Comparison of ENCODE assay signal across 23 cellular contexts in genomic region chr11:17790453-17790852, GRCh38. TPM values are rescaled to one million over a fixed set of nuclear protein-coding genes. Genes with fewer than 3 reads are reported as not detected.
DNase-seq lines count a peak whose midpoint lies in the region; ATAC-seq, FAIRE-seq and TF ChIP-seq lines count a peak whose summit lies in the region.
"Had no signal": no experiment of that assay in that cellular context is flagged by ENCODE, and none has a peak within 500 bp of the region (broad histone marks: within the 10 kb centered on the region; RNA-seq: fewer than 3 reads in every experiment).

No MANE protein-coding gene starts in this region.

- POLR2A ChIA-PET in CD8-positive, alpha-beta T cell (lab: Charles Lee), result no interaction called here

- H2AFZ ChIP-seq in mammary epithelial cell (ENCODE audit: low read depth, low read length), result no peak overlapping the region
- H2AFZ ChIP-seq: neural progenitor cell had no signal

- H3K4me3 Mint-ChIP-seq in CD8-positive, alpha-beta T cell, result no peak overlapping the region
- H3K4me3 Mint-ChIP-seq: activated naive CD8-positive, alpha-beta T cell; activated T-helper 1 cell treated with anti-CD3 and anti-CD28 coated beads, Interleukin-12 subunit alpha, Interleukin-12 subunit beta, Interleukin-2, Interleukin-4 antibody, amounts not matched to agents 30 ng/mL and 10 ng/mL and 1 ng/mL, durations not matched to agents 14 hours and 24 hours and 36 hours; neural progenitor cell had no signal

- ATAC-seq in HG02623 (IDR thresholded peaks at IDR 0.05; ENCODE audit: unreplicated experiment), result no peak
- ATAC-seq in CD8-positive, alpha-beta T cell, result no peak
- ATAC-seq: HCT116; left lobe of liver; mucosa of descending colon; Panc1; stimulated activated naive CD8-positive, alpha-beta T cell treated with anti-CD3 and anti-CD28 coated beads, Interleukin-15, Interleukin-2, amounts not matched to agents 100 U/mL and 50 U/mL, for 24 hours had no signal

- H3K9me3 ChIP-seq in mammary epithelial cell (replicated peaks; ENCODE audit: insufficient read depth, low read length), result no peaks in the 10 kb centered on the region
- H3K9me3 ChIP-seq in CD8-positive, alpha-beta T cell (ENCODE audit: low read length), result no peaks in the 10 kb centered on the region
- H3K9me3 ChIP-seq: mucosa of descending colon, transverse colon had no signal

- dilution Hi-C loops in mammary epithelial cell (cut with HindIII; ENCODE audit: low sequenced_read_pairs), result no loop called here

- H3K27ac ChIP-seq in mammary epithelial cell (ENCODE audit: insufficient read depth, low read depth, low read length), result no peak overlapping the region
- H3K27ac ChIP-seq in CD8-positive, alpha-beta T cell (ENCODE audit: low read depth, low read length), result no peak overlapping the region
- H3K27ac ChIP-seq: HL-60, KMS-11, neural progenitor cell, SK-N-MC, transverse colon had no signal

- H3K27me3 ChIP-seq in mammary epithelial cell (ENCODE audit: insufficient read depth, low read length), result no peaks in the 10 kb centered on the region
- H3K27me3 ChIP-seq in CD8-positive, alpha-beta T cell (ENCODE audit: insufficient read depth, low read length), result no peaks in the 10 kb centered on the region
- H3K27me3 ChIP-seq: neural progenitor cell, transverse colon had no signal

- intact Hi-C loops in mammary epithelial cell (cut with micrococcal nuclease), result no loop called here
- intact Hi-C loops in CD8-positive, alpha-beta T cell (cut with DNase I, micrococcal nuclease), result no loop called here

- DNase-seq in AG08396 (ENCODE audit: low spot score), result peak; percentile 45
- DNase-seq in HTR-8/SVneo (ENCODE audit: insufficient read length, low spot score), result peak; percentile 17
- DNase-seq in mammary epithelial cell, result peak; percentile 67
- DNase-seq in foreskin fibroblast, result peak; percentile 71 to 82
- DNase-seq in erythroblast (lab: John Stamatoyannopoulos, UW), result no peak
- no peak for DNase-seq in stimulated activated CD4-positive, alpha-beta T cell treated with anti-CD3 and anti-CD28 coated beads, Interleukin-4, amount 100 ng/mL, for 4 hours
- DNase-seq in CD8-positive, alpha-beta T cell, result no peak
- DNase-seq: mucosa of descending colon; NCI-H1105; stimulated activated naive CD8-positive, alpha-beta T cell treated with anti-CD3 and anti-CD28 coated beads, Interleukin-15, Interleukin-2, amounts not matched to agents 100 U/mL and 50 U/mL, for 24 hours; T1000; transverse colon had no signal

- H3K9ac ChIP-seq in mammary epithelial cell (ENCODE audit: insufficient read depth, low read length), result no peak overlapping the region
- H3K9ac ChIP-seq: KMS-11, neural progenitor cell had no signal

- CTCF ChIA-PET in mammary epithelial cell (lab: Charles Lee; ENCODE audit: low non-redundant PET), result no interaction called here
- CTCF ChIA-PET in CD8-positive, alpha-beta T cell (lab: Charles Lee), result no interaction called here

- no peaks in the 10 kb centered on the region for H3K4me1 Mint-ChIP-seq in CD8-positive, alpha-beta T cell (ENCODE audit: low read depth)
- H3K4me1 Mint-ChIP-seq: neural progenitor cell had no signal

- no peak overlapping the region for H3K27ac Mint-ChIP-seq in CD8-positive, alpha-beta T cell
- H3K27ac Mint-ChIP-seq: activated naive CD8-positive, alpha-beta T cell; activated T-helper 1 cell treated with anti-CD3 and anti-CD28 coated beads, Interleukin-12 subunit alpha, Interleukin-12 subunit beta, Interleukin-2, Interleukin-4 antibody, amounts not matched to agents 30 ng/mL and 10 ng/mL and 1 ng/mL, durations not matched to agents 14 hours and 24 hours and 36 hours; neural progenitor cell had no signal

- peak; percentile 4 for FAIRE-seq in HTR-8/SVneo (lab: Jason Lieb, UNC)
- FAIRE-seq: frontal cortex had no signal

- H3K4me1 ChIP-seq in mammary epithelial cell (ENCODE audit: insufficient read depth, low read length), result peaks cover 20% of the 10 kb centered on the region
- H3K4me1 ChIP-seq in CD8-positive, alpha-beta T cell (ENCODE audit: insufficient read depth, low read length), result no peaks in the 10 kb centered on the region
- H3K4me1 ChIP-seq: transverse colon had no signal

- no peak overlapping the region for H3K4me3 ChIP-seq in mammary epithelial cell (replicated peaks in 1 of 3; ENCODE audit: insufficient read depth in 1 of 3, low read depth in 2 of 3, low read length in 3 of 3)
- H3K4me3 ChIP-seq in foreskin fibroblast (ENCODE audit: low read depth in 1 of 2, low read length in 2 of 2), result no peak overlapping the region
- H3K4me3 ChIP-seq in CD8-positive, alpha-beta T cell (ENCODE audit: low read depth, low read length), result no peak overlapping the region
- H3K4me3 ChIP-seq: mucosa of descending colon, neural progenitor cell, SK-N-MC, transverse colon had no signal

- no peak for TF ChIP-seq POLR2A in erythroblast (IDR thresholded peaks at IDR 0.05; ENCODE audit: low read length)

- H3K36me3 ChIP-seq in mammary epithelial cell (ENCODE audit: insufficient read depth, low read length), result no peaks in the 10 kb centered on the region
- no peaks in the 10 kb centered on the region for H3K36me3 ChIP-seq in CD8-positive, alpha-beta T cell (ENCODE audit: insufficient read depth, low read length)
- H3K36me3 ChIP-seq: neural progenitor cell, transverse colon had no signal

- WGBS in mammary epithelial cell (ENCODE audit: low coverage, missing lambda C conversion rate), result 91% methylated on average over 1 of the region's 1 CpG

- in situ Hi-C loops in mammary epithelial cell (cut with MboI; ENCODE audit: low sequenced_read_pairs in 2 of 2), result no loop called here

- H3K79me2 ChIP-seq in mammary epithelial cell (ENCODE audit: insufficient read depth, low read length), result no peaks in the 10 kb centered on the region

- no peak overlapping the region for H3K4me2 ChIP-seq in mammary epithelial cell (ENCODE audit: insufficient read depth, low read depth, low read length)
- H3K4me2 ChIP-seq: KMS-11, neural progenitor cell had no signal

- H3K27me3 Mint-ChIP-seq in CD8-positive, alpha-beta T cell (ENCODE audit: low read depth), result no peaks in the 10 kb centered on the region
- H3K27me3 Mint-ChIP-seq: activated naive CD8-positive, alpha-beta T cell had no signal

- no peaks in the 10 kb centered on the region for H4K20me1 ChIP-seq in mammary epithelial cell (ENCODE audit: insufficient read depth, low read length)

- TF ChIP-seq CTCF in mammary epithelial cell (conservative IDR thresholded peaks at IDR 0.05 in 1 of 2, IDR thresholded peaks at IDR 0.05 in 1 of 2; ENCODE audit: extremely low read depth in 1 of 2, insufficient read depth in 1 of 2, low read depth in 1 of 2, low read length in 2 of 2) (no peak), foreskin fibroblast (IDR thresholded peaks at IDR 0.05; ENCODE audit: low read depth, low read length) (no peak)
- TF ChIP-seq CTCF in CD8-positive, alpha-beta T cell (IDR thresholded peaks at IDR 0.05), result no peak

- BruUV-seq in mammary epithelial cell (replicated peaks; lab: Mats Ljungman, UMichigan), result no TSS peak

- peaks cover 21% of the 10 kb centered on the region for H3K36me3 Mint-ChIP-seq in CD8-positive, alpha-beta T cell

- H3K9me3 Mint-ChIP-seq in CD8-positive, alpha-beta T cell, result no peaks in the 10 kb centered on the region
- H3K9me3 Mint-ChIP-seq: activated T-helper 1 cell treated with anti-CD3 and anti-CD28 coated beads, Interleukin-12 subunit alpha, Interleukin-12 subunit beta, Interleukin-2, Interleukin-4 antibody, amounts not matched to agents 30 ng/mL and 10 ng/mL and 1 ng/mL, durations not matched to agents 14 hours and 24 hours and 36 hours; neural progenitor cell had no signal

RNA-seq across cellular contexts. Expression of gene KCNC1, which starts 55.9 kb away (rescaled TPM):
- not detected for total RNA-seq in mammary epithelial cell
- polyA plus RNA-seq in mammary epithelial cell, result not detected
- polyA minus RNA-seq in mammary epithelial cell, result not detected
- not detected for total RNA-seq in CD8-positive, alpha-beta T cell
- total RNA-seq: activated T-helper 1 cell treated with anti-CD3 and anti-CD28 coated beads, Interleukin-12 subunit alpha, Interleukin-12 subunit beta, Interleukin-2, Interleukin-4 antibody, amounts not matched to agents 30 ng/mL and 10 ng/mL and 1 ng/mL, durations not matched to agents 14 hours and 24 hours and 36 hours; left lobe of liver had no signal

Comparison
In these comparisons a context has a peak if more than half of its experiments do, and no peak if none do; other contexts are left out.
1. DNase-seq: peak in AG08396 (single experiment), HTR-8/SVneo (single experiment), mammary epithelial cell (single experiment) and foreskin fibroblast (2 of 2); none in erythroblast (0 of 2), stimulated activated CD4-positive, alpha-beta T cell treated with anti-CD3 and anti-CD28 coated beads, Interleukin-4, amount 100 ng/mL, for 4 hours (0 of 2) and CD8-positive, alpha-beta T cell (0 of 7).